In the genomic region with DNA sequence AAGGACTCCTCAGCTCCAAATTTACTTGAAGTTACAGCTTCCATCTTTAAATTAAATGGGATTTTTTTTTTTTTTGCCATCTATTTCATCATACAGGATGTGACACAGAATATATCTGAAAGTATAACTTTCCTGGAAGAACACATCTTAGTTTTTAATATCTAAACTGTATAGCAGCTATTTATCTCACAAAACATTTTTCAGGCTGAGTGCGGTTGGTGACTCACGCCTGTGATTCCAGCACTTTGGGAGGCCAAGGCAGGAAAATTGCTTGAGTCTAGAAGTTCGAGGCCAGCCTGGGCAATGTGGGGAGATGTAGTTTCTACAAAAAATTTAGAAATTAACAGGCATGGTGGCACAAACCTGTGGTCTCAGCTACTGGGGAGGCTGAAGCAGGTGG, we compare ENCODE assay signal across 8 cellular contexts.
A peak's percentile ranks its signal among the peaks of the same experiment; 100 is the strongest.
DNase-seq lines count a peak whose midpoint lies in the region; ATAC-seq and TF ChIP-seq lines count a peak whose summit lies in the region.
"Not testable (repeated sequence)": the region's sequence is repeated elsewhere in the genome, so short reads cannot be mapped to it uniquely, and the experiment has no call there.

No MANE protein-coding gene starts in this region.

- CTCF ChIA-PET in CD4-positive, alpha-beta memory T cell (lab: Charles Lee; ENCODE audit: partially characterized antibody): interaction anchor here (1.3 to 3.2 kb wide), 3 partner anchors 37 to 451 kb away, joined by 3 to 14 read pairs (median 3); no protein-coding TSS in a partner anchor

- POLR2A ChIA-PET in CD4-positive, alpha-beta memory T cell (lab: Charles Lee; ENCODE audit: partially characterized antibody): interaction anchor here (0.8 kb wide), 1 partner anchor 508 kb away, joined by 3 read pairs; no protein-coding TSS in a partner anchor

- not testable (repeated sequence) for DNase-seq in CD4-positive, alpha-beta memory T cell; SK-N-MC (ENCODE audit: low read depth, low spot score); central memory CD8-positive, alpha-beta T cell (ENCODE audit: low spot score in 2 of 2); glutamatergic neuron; neural crest cell (ENCODE audit: low read depth, low spot score)
- peak; percentile 51 for DNase-seq in HS-27A (ENCODE audit: low read depth)
- peak; percentile 24 to 32 for DNase-seq in activated T-cell treated with anti-CD3 and anti-CD28 coated beads, Interleukin-2, amount 50 U/mL, for 72 hours
- DNase-seq in stimulated activated naive CD8-positive, alpha-beta T cell treated with anti-CD3 and anti-CD28 coated beads, Interleukin-15, amount 100 ng/mL, for 72 hours: peak in 1 of 2 donors; percentile 57

- peaks cover 18% of the 10 kb centered on the region for H3K4me1 ChIP-seq in CD4-positive, alpha-beta memory T cell (ENCODE audit: insufficient read depth, low read length)

- not testable (repeated sequence) for ATAC-seq in activated T-cell treated with anti-CD3 and anti-CD28 coated beads, Interleukin-2, amount 50 U/mL, for 72 hours (replicated peaks in 1 of 2); central memory CD8-positive, alpha-beta T cell (replicated peaks; ENCODE audit: extremely low read depth, poor library complexity, severe bottlenecking)
- peak; percentile 23 for ATAC-seq in stimulated activated naive CD8-positive, alpha-beta T cell treated with anti-CD3 and anti-CD28 coated beads, Interleukin-15, amount 100 ng/mL, for 72 hours

- not testable (repeated sequence) for H3K27ac ChIP-seq in CD4-positive, alpha-beta memory T cell (ENCODE audit: low read depth, low read length); SK-N-MC

- not testable (repeated sequence) for H3K36me3 Mint-ChIP-seq in CD4-positive, alpha-beta memory T cell; central memory CD8-positive, alpha-beta T cell (ENCODE audit: insufficient read depth); glutamatergic neuron (ENCODE audit: unreplicated experiment)
- H3K36me3 Mint-ChIP-seq in activated T-cell treated with anti-CD3 and anti-CD28 coated beads, Interleukin-2, amount 50 U/mL, for 72 hours (ENCODE audit: insufficient read depth in 2 of 2): peaks cover 8 to 22% of the 10 kb centered on the region in 2 donors
- peaks cover 13% of the 10 kb centered on the region for H3K36me3 Mint-ChIP-seq in neural crest cell (ENCODE audit: low read depth)

- not testable (repeated sequence) for H3K4me3 ChIP-seq in CD4-positive, alpha-beta memory T cell (ENCODE audit: low read length in 2 of 2)
- H3K4me3 ChIP-seq in SK-N-MC: peak overlapping the region; percentile 80

- intact Hi-C loops in CD4-positive, alpha-beta memory T cell (cut with micrococcal nuclease): loop anchor here (5.0 to 10.0 kb wide), 2 partner anchors 268 to 1395 kb away; a partner anchor contains a TSS

- TF ChIP-seq CTCF in glutamatergic neuron (IDR thresholded peaks at IDR 0.05; ENCODE audit: partially characterized antibody, unreplicated experiment); neural crest cell (conservative IDR thresholded peaks at IDR 0.05): not testable (repeated sequence)

- H3K36me3 ChIP-seq in CD4-positive, alpha-beta memory T cell (ENCODE audit: insufficient read depth, low read length); SK-N-MC (ENCODE audit: insufficient read depth, low read length): not testable (repeated sequence)

- peaks cover 9 to 11% of the 10 kb centered on the region in 2 donors for H3K27me3 Mint-ChIP-seq in CD4-positive, alpha-beta memory T cell
- H3K27me3 Mint-ChIP-seq in activated T-cell treated with anti-CD3 and anti-CD28 coated beads, Interleukin-2, amount 50 U/mL, for 72 hours (ENCODE audit: low read depth): peaks cover 17% of the 10 kb centered on the region
- H3K27me3 Mint-ChIP-seq in central memory CD8-positive, alpha-beta T cell: peaks cover 32% of the 10 kb centered on the region
- H3K27me3 Mint-ChIP-seq in glutamatergic neuron (ENCODE audit: unreplicated experiment): not testable (repeated sequence)
- peaks cover 27% of the 10 kb centered on the region for H3K27me3 Mint-ChIP-seq in neural crest cell (ENCODE audit: low read depth)
- H3K27me3 Mint-ChIP-seq in stimulated activated naive CD8-positive, alpha-beta T cell treated with anti-CD3 and anti-CD28 coated beads, Interleukin-15, amount 100 ng/mL, for 72 hours: peaks cover 10% of the 10 kb centered on the region

- not testable (repeated sequence) for H3K27me3 ChIP-seq in CD4-positive, alpha-beta memory T cell (ENCODE audit: insufficient read depth, low read length)

- H3K9ac ChIP-seq in SK-N-MC (ENCODE audit: insufficient read length): peak overlapping the region; percentile 89

- H3K9me3 ChIP-seq in CD4-positive, alpha-beta memory T cell (ENCODE audit: control insufficient read depth in 1 of 2, low read length in 2 of 2); SK-N-MC (ENCODE audit: low read depth, low read length): not testable (repeated sequence)

- peaks cover 0 to 20% (median 12%) of the 10 kb centered on the region in 8 donors for H3K9me3 Mint-ChIP-seq in CD4-positive, alpha-beta memory T cell
- H3K9me3 Mint-ChIP-seq in activated T-cell treated with anti-CD3 and anti-CD28 coated beads, Interleukin-2, amount 50 U/mL, for 72 hours; central memory CD8-positive, alpha-beta T cell; neural crest cell; stimulated activated naive CD8-positive, alpha-beta T cell treated with anti-CD3 and anti-CD28 coated beads, Interleukin-15, amount 100 ng/mL, for 72 hours: not testable (repeated sequence)
- H3K9me3 Mint-ChIP-seq in glutamatergic neuron (ENCODE audit: unreplicated experiment): peaks cover 12% of the 10 kb centered on the region

- H3K4me1 Mint-ChIP-seq in CD4-positive, alpha-beta memory T cell: peaks cover 11 to 33% (median 20%) of the 10 kb centered on the region in 4 donors
- H3K4me1 Mint-ChIP-seq in activated T-cell treated with anti-CD3 and anti-CD28 coated beads, Interleukin-2, amount 50 U/mL, for 72 hours (ENCODE audit: low read depth): peaks cover 43% of the 10 kb centered on the region
- H3K4me1 Mint-ChIP-seq in central memory CD8-positive, alpha-beta T cell: peaks cover 16% of the 10 kb centered on the region
- H3K4me1 Mint-ChIP-seq in glutamatergic neuron (ENCODE audit: low read depth, unreplicated experiment) (peaks cover 14% of the 10 kb centered on the region), neural crest cell (peaks cover 37% of the 10 kb centered on the region)
- peaks cover 42% of the 10 kb centered on the region for H3K4me1 Mint-ChIP-seq in stimulated activated naive CD8-positive, alpha-beta T cell treated with anti-CD3 and anti-CD28 coated beads, Interleukin-15, amount 100 ng/mL, for 72 hours

- H3K4me3 Mint-ChIP-seq in CD4-positive, alpha-beta memory T cell: peak overlapping the region; percentile 10 to 92 (median 79)
- H3K4me3 Mint-ChIP-seq in activated T-cell treated with anti-CD3 and anti-CD28 coated beads, Interleukin-2, amount 50 U/mL, for 72 hours: peak overlapping the region; percentile 82 to 88
- peak overlapping the region; percentile 84 for H3K4me3 Mint-ChIP-seq in central memory CD8-positive, alpha-beta T cell
- H3K4me3 Mint-ChIP-seq in glutamatergic neuron (ENCODE audit: unreplicated experiment): peak overlapping the region; percentile 87
- peak overlapping the region; percentile 93 for H3K4me3 Mint-ChIP-seq in neural crest cell
- H3K4me3 Mint-ChIP-seq in stimulated activated naive CD8-positive, alpha-beta T cell treated with anti-CD3 and anti-CD28 coated beads, Interleukin-15, amount 100 ng/mL, for 72 hours: peak overlapping the region; percentile 87 to 97

- not testable (repeated sequence) for H3K27ac Mint-ChIP-seq in CD4-positive, alpha-beta memory T cell; central memory CD8-positive, alpha-beta T cell (ENCODE audit: low read depth); neural crest cell (ENCODE audit: unreplicated experiment)
- peak overlapping the region; percentile 45 for H3K27ac Mint-ChIP-seq in activated T-cell treated with anti-CD3 and anti-CD28 coated beads, Interleukin-2, amount 50 U/mL, for 72 hours
- peak overlapping the region; percentile 22 for H3K27ac Mint-ChIP-seq in glutamatergic neuron (ENCODE audit: unreplicated experiment)
- H3K27ac Mint-ChIP-seq in stimulated activated naive CD8-positive, alpha-beta T cell treated with anti-CD3 and anti-CD28 coated beads, Interleukin-15, amount 100 ng/mL, for 72 hours: peak overlapping the region; percentile 96 to 99
